Comparison of ENCODE assay signal across 29 cellular contexts in genomic region chr6:105940990-105941389, GRCh38.
"Had no signal": no experiment of that assay in that cellular context is flagged by ENCODE, and none has a peak within 500 bp of the region (broad histone marks: within the 10 kb centered on the region; RNA-seq: fewer than 3 reads in every experiment).

No MANE protein-coding gene starts in this region.

- H3K27ac ChIP-seq: colonic mucosa, gastrocnemius medialis, parathyroid adenoma, psoas muscle, sigmoid colon, thoracic aorta, uterus had no signal

- H3K4me1 ChIP-seq: colonic mucosa, gastrocnemius medialis, parathyroid adenoma, psoas muscle, sigmoid colon, uterus had no signal

- H3K27ac Mint-ChIP-seq: activated CD8-positive, alpha-beta memory T cell treated with anti-CD3 and anti-CD28 coated beads, Interleukin-2, amount 10 ng/mL, durations not matched to agents 7 days and 5 days; activated CD8-positive, alpha-beta T cell treated with anti-CD3 and anti-CD28 coated beads, Interleukin-2, amount 10 ng/mL, durations not matched to agents 7 days and 5 days; activated naive CD8-positive, alpha-beta T cell; mesothelial cell of epicardium; naive B cell; stimulated activated effector memory CD8-positive, alpha-beta T cell treated with anti-CD3 and anti-CD28 coated beads, Interleukin-12 subunit alpha, Interleukin-12 subunit beta, amount 100 ng/mL, for 72 hours; stimulated activated naive CD8-positive, alpha-beta T cell treated with anti-CD3 and anti-CD28 coated beads, Interleukin-15, Interleukin-2, amounts not matched to agents 100 ng/mL and 50 ng/mL, for 24 hours; type B pancreatic cell; WTC11 had no signal

- DNase-seq: activated CD4-positive, alpha-beta T cell treated with anti-CD3 and anti-CD28 coated beads for 1 hour; activated CD4-positive, alpha-beta T cell treated with anti-CD3 and anti-CD28 coated beads, Interleukin-2, amount 50 U/mL, for 1 hour; activated CD8-positive, alpha-beta memory T cell treated with anti-CD3 and anti-CD28 coated beads, Interleukin-2, amount 10 ng/mL, durations not matched to agents 7 days and 5 days; activated CD8-positive, alpha-beta T cell treated with anti-CD3 and anti-CD28 coated beads, Interleukin-2, amount 10 ng/mL, durations not matched to agents 7 days and 5 days; activated naive CD4-positive, alpha-beta T cell treated with Interleukin-2 at 50 U/mL for 16 hours; activated T-cell treated with anti-CD3 and anti-CD28 coated beads, Interleukin-2, amount 50 U/mL, for 72 hours; anterior cingulate cortex; colonic mucosa; effector CD8-positive, alpha-beta T cell; gastrocnemius medialis; glutamatergic neuron; islet precursor cell; left cardiac atrium; naive B cell; nucleus accumbens; psoas muscle; sigmoid colon; small intestine; stimulated activated CD4-positive, alpha-beta T cell treated with anti-CD3 and anti-CD28 coated beads, Interleukin-4, amount 100 ng/mL, for 24 hours; uterus had no signal

- H3K36me3 Mint-ChIP-seq: activated naive CD8-positive, alpha-beta T cell; mesothelial cell of epicardium; naive B cell; stimulated activated effector memory CD8-positive, alpha-beta T cell treated with anti-CD3 and anti-CD28 coated beads, Interleukin-12 subunit alpha, Interleukin-12 subunit beta, amount 100 ng/mL, for 72 hours; type B pancreatic cell; WTC11 had no signal

- H3K4me1 Mint-ChIP-seq: mesothelial cell of epicardium, naive B cell, WTC11 had no signal

- H3K4me3 Mint-ChIP-seq: activated CD8-positive, alpha-beta memory T cell treated with anti-CD3 and anti-CD28 coated beads, Interleukin-2, amount 10 ng/mL, durations not matched to agents 7 days and 5 days; activated CD8-positive, alpha-beta T cell treated with anti-CD3 and anti-CD28 coated beads, Interleukin-2, amount 10 ng/mL, durations not matched to agents 7 days and 5 days; activated naive CD8-positive, alpha-beta T cell; mesothelial cell of epicardium; naive B cell; neural crest cell; stimulated activated effector memory CD8-positive, alpha-beta T cell treated with anti-CD3 and anti-CD28 coated beads, Interleukin-12 subunit alpha, Interleukin-12 subunit beta, amount 100 ng/mL, for 72 hours; stimulated activated naive CD8-positive, alpha-beta T cell treated with anti-CD3 and anti-CD28 coated beads, Interleukin-15, Interleukin-2, amounts not matched to agents 100 ng/mL and 50 ng/mL, for 24 hours; type B pancreatic cell; WTC11 had no signal

- H3K36me3 ChIP-seq: colonic mucosa, gastrocnemius medialis, sigmoid colon, thoracic aorta, uterus had no signal

- ATAC-seq: activated CD8-positive, alpha-beta memory T cell treated with anti-CD3 and anti-CD28 coated beads, Interleukin-2, amount 10 ng/mL, durations not matched to agents 7 days and 5 days; activated CD8-positive, alpha-beta T cell treated with anti-CD3 and anti-CD28 coated beads, Interleukin-2, amount 10 ng/mL, durations not matched to agents 7 days and 5 days; gastrocnemius medialis; left cardiac atrium; psoas muscle; WTC11 had no signal

- H3K9me3 Mint-ChIP-seq: activated T-cell treated with anti-CD3 and anti-CD28 coated beads, Interleukin-2, amount 50 U/mL, for 72 hours; mesothelial cell of epicardium; naive B cell; neural crest cell; stimulated activated effector memory CD8-positive, alpha-beta T cell treated with anti-CD3 and anti-CD28 coated beads, Interleukin-12 subunit alpha, Interleukin-12 subunit beta, amount 100 ng/mL, for 72 hours; stimulated activated naive CD8-positive, alpha-beta T cell treated with anti-CD3 and anti-CD28 coated beads, Interleukin-15, Interleukin-2, amounts not matched to agents 100 ng/mL and 50 ng/mL, for 24 hours; type B pancreatic cell; WTC11 had no signal

- FAIRE-seq: small intestine had no signal

- H3K27me3 ChIP-seq: colonic mucosa, gastrocnemius medialis, sigmoid colon, uterus had no signal

- H3K9ac ChIP-seq: parathyroid adenoma had no signal

- H3K4me3 ChIP-seq: colonic mucosa, gastrocnemius medialis, psoas muscle, sigmoid colon, thoracic aorta, uterus had no signal

- H3K9me3 ChIP-seq: colonic mucosa, gastrocnemius medialis, psoas muscle, sigmoid colon, thoracic aorta, uterus had no signal
